In the genomic region with DNA sequence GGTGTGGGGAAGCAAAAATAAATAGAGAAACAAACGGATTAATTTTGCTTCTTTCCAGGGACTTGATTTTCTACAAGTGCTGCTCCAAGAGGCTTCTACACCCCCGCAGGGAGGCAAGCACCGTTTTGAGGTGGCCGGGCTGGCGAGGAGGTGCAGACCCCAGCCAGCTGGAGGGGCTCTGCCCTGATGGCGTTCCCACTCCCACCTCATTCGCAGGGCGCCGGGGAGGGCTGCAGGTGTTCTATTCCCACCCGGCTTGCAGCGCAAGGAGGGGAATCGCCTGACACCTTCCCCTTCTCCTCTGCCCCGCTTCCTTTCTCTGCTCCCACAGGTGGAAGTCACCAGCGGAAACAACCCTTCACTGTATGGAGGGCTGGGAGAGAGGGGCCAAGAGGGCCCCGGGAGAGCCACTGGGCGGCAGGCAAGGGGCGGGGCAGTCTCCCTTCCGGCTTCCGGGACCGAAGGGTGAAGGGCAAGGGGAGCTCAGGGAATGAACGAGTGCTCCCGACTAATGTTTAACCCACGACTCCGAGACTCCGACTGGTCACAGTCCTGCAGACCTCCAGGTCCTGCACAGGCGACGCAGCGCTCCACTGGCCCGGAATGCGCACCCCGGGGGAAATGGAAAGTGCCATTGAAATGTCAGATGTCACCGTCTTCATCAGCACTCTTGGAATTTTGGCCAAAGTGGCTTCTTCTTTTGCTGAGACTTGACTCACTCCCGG, we compare ENCODE assay signal across 8 cellular contexts. TPM values are rescaled to one million over a fixed set of nuclear protein-coding genes. Genes with fewer than 3 reads are reported as not detected.
DNase-seq lines count a peak whose midpoint lies in the region; ATAC-seq and TF ChIP-seq lines count a peak whose summit lies in the region.

No MANE protein-coding gene starts in this region.

- peak; percentile 73 for DNase-seq in D341Med (ENCODE audit: low spot score)
- DNase-seq in breast epithelium (ENCODE audit: low spot score in 2 of 2) = no peak
- DNase-seq in kidney glomerular epithelial cell (lab: John Stamatoyannopoulos, UW) = peak; percentile 32
- DNase-seq in stimulated activated CD4-positive, alpha-beta T cell treated with anti-CD3 and anti-CD28 coated beads, TNF-alpha, amount 100 ng/mL, for 24 hours (ENCODE audit: low read depth in 3 of 3) = peak in 2 of 3 experiments; percentile 25 to 57
- no peak for DNase-seq in occipital lobe (lab: John Stamatoyannopoulos, UW)

- no peaks in the 10 kb centered on the region for H3K36me3 ChIP-seq in breast epithelium

- H3K9me3 ChIP-seq in breast epithelium = no peaks in the 10 kb centered on the region

- ATAC-seq in GM19372 (IDR thresholded peaks at IDR 0.05; ENCODE audit: low read depth, unreplicated experiment) = peak; percentile 27
- peak; percentile 31 for ATAC-seq in HG03520 (IDR thresholded peaks at IDR 0.05; ENCODE audit: unreplicated experiment)
- peak; percentile 36 for ATAC-seq in SK-N-SH treated with all-trans-retinoic acid at 6 μM for 48 hours

- no peaks in the 10 kb centered on the region for H3K27me3 ChIP-seq in breast epithelium

- TF ChIP-seq POLR2A in breast epithelium (IDR thresholded peaks at IDR 0.05) = no peak

- intact Hi-C loops in breast epithelium (cut with DNase I; ENCODE audit: low total_unique reads) = no loop called here

- peak overlapping the region; percentile 53 to 91 (median 76) for H3K4me3 ChIP-seq in breast epithelium

- H3K27ac ChIP-seq in breast epithelium = peak overlapping the region; percentile 33 to 81

- no peak for TF ChIP-seq CTCF in breast epithelium (IDR thresholded peaks at IDR 0.05)

- no peaks in the 10 kb centered on the region for H3K4me1 ChIP-seq in breast epithelium

TF ChIP-seq in SK-N-SH treated with all-trans-retinoic acid at 6 μM for 48 hours, 23 proteins besides CTCF, POLR2A, EP300 and RAD21:
- TF ChIP-seq ZFP30 (CRISPR knock-in tag; IDR thresholded peaks at IDR 0.05) (no peak), BACH2 (CRISPR knock-in tag; IDR thresholded peaks at IDR 0.05; ENCODE audit: borderline replicate concordance) (no peak), TCF4 (CRISPR knock-in tag; IDR thresholded peaks at IDR 0.05; ENCODE audit: borderline replicate concordance) (no peak)

RNA-seq across cellular contexts. Expression of a gene that starts 29.1 kb away (rescaled TPM):
- not detected for total RNA-seq in breast epithelium
- total RNA-seq in occipital lobe = not detected

RNA-seq across cellular contexts. Expression of a gene that starts 45.2 kb away (rescaled TPM):
- not detected for total RNA-seq in breast epithelium
- not detected for total RNA-seq in occipital lobe

Comparison
In these comparisons a context has a peak if more than half of its experiments do, and no peak if none do; other contexts are left out.
1. DNase-seq: peak in D341Med (single experiment), kidney glomerular epithelial cell (single experiment) and stimulated activated CD4-positive, alpha-beta T cell treated with anti-CD3 and anti-CD28 coated beads, TNF-alpha, amount 100 ng/mL, for 24 hours (2 of 3); none in breast epithelium (0 of 2) and occipital lobe (single experiment).
2. Peak in every context shown above with its lines, with median percentiles within 50 percentile points of each other: ATAC-seq.